Comparison of ENCODE assay signal across 8 cellular contexts in the genomic region with DNA sequence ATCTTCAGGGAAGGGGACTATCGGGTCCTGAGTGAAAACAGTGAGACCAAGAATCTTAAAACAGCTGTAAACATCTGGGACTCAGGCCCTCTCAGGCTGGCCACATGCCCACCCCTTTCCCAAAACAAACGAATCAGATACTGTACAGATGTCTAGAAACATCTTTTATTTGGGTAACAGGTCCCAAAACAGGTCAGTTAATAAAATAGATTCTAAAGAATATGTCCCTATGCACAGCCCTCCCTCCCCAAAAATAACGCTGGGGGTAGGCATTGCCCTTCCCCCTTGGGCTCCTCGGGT. TPM values are rescaled to one million over a fixed set of nuclear protein-coding genes. Genes with fewer than 3 reads are reported as not detected.
A peak's percentile ranks its signal among the peaks of the same experiment; 100 is the strongest.
DNase-seq lines count a peak whose midpoint lies in the region; ATAC-seq and TF ChIP-seq lines count a peak whose summit lies in the region.

No MANE protein-coding gene starts in this region.

- H3K27ac Mint-ChIP-seq in memory B cell = peak overlapping the region; percentile 89

- peaks cover 45% of the 10 kb centered on the region for H3K4me1 Mint-ChIP-seq in memory B cell

- H3K36me3 ChIP-seq in heart left ventricle (peaks cover 0 to 35% (median 23%) of the 10 kb centered on the region in 9 donors), ascending aorta (peaks cover 16 to 23% of the 10 kb centered on the region in 2 donors), upper lobe of left lung (peaks cover 0 to 40% (median 12%) of the 10 kb centered on the region in 4 donors)

- DNase-seq in heart left ventricle = peak in 1 of 5 donors; percentile 65
- no peak for DNase-seq in Right ventricle myocardium inferior (ENCODE audit: missing footprints)
- DNase-seq in ascending aorta (ENCODE audit: low spot score in 2 of 2) = no peak
- no peak for DNase-seq in memory B cell (ENCODE audit: low spot score in 2 of 2)
- no peak for DNase-seq in upper lobe of left lung
- no peak for DNase-seq in hypothalamus (lab: John Stamatoyannopoulos, UW)
- DNase-seq in H4 (ENCODE audit: low spot score) = no peak
- DNase-seq in DMS114 treated with DMSO at 0.1 percent for 48 hours (lab: John Stamatoyannopoulos, UW; ENCODE audit: unreplicated experiment) = no peak

- peak overlapping the region; percentile 51 to 99 (median 93) for H3K27ac ChIP-seq in heart left ventricle
- peak overlapping the region; percentile 91 to 97 for H3K27ac ChIP-seq in ascending aorta
- peak overlapping the region; percentile 91 to 96 (median 93) for H3K27ac ChIP-seq in upper lobe of left lung

- H3K4me1 ChIP-seq in heart left ventricle = peaks cover 10 to 76% (median 56%) of the 10 kb centered on the region in 12 donors
- peaks cover 18 to 38% of the 10 kb centered on the region in 2 donors for H3K4me1 ChIP-seq in ascending aorta
- peaks cover 48 to 80% (median 55%) of the 10 kb centered on the region in 4 donors for H3K4me1 ChIP-seq in upper lobe of left lung

- H3K27me3 Mint-ChIP-seq in memory B cell = no peaks in the 10 kb centered on the region

- H3K4me3 Mint-ChIP-seq in memory B cell = peak overlapping the region; percentile 92

- TF ChIP-seq EP300 in upper lobe of left lung (IDR thresholded peaks at IDR 0.05) = no peak

- H3K4me3 ChIP-seq in heart left ventricle (peak overlapping the region in 10 of 12 donors; percentile 83 to 100 (median 94)), ascending aorta (peak overlapping the region; percentile 87 to 97), upper lobe of left lung (peak overlapping the region in 3 of 4 donors; percentile 83 to 96 (median 94))

- H3K36me3 Mint-ChIP-seq in memory B cell = peaks cover 8% of the 10 kb centered on the region

- H3K9me3 Mint-ChIP-seq in memory B cell = no peaks in the 10 kb centered on the region

- H3K27me3 ChIP-seq in heart left ventricle (no peaks in the 10 kb centered on the region), ascending aorta (no peaks in the 10 kb centered on the region), upper lobe of left lung (no peaks in the 10 kb centered on the region)

- TF ChIP-seq POLR2A in heart left ventricle (IDR thresholded peaks at IDR 0.05) (no peak), upper lobe of left lung (IDR thresholded peaks at IDR 0.05) (no peak)

- no peaks in the 10 kb centered on the region for H3K9me3 ChIP-seq in heart left ventricle
- H3K9me3 ChIP-seq in ascending aorta = no peaks in the 10 kb centered on the region
- no peaks in the 10 kb centered on the region for H3K9me3 ChIP-seq in upper lobe of left lung

- intact Hi-C loops in heart left ventricle (cut with DNase I) (loop anchor here in 3 of 10 donors (1.0 to 10.0 kb wide), 3 partner anchors 13 to 164 kb away; a partner anchor contains a TSS), Right ventricle myocardium inferior (cut with DNase I) (loop anchor here (5.0 kb wide), 1 partner anchor 162 kb away; no protein-coding TSS in a partner anchor), ascending aorta (cut with DNase I) (loop anchor here (1.0 kb wide), 2 partner anchors 13 to 27 kb away; a partner anchor contains a TSS)

- ATAC-seq in heart left ventricle = no peak
- no peak for ATAC-seq in Right ventricle myocardium inferior
- ATAC-seq in memory B cell (ENCODE audit: low read depth) = no peak
- no peak for ATAC-seq in upper lobe of left lung (ENCODE audit: low FRiP score in 2 of 2)

- 12 to 18% (median 16%) methylated on average over 4 of the region's 4 CpGs for WGBS in heart left ventricle, 4 donors
- WGBS in upper lobe of left lung, 2 donors = 12 to 13% methylated on average over 4 of the region's 4 CpGs

- TF ChIP-seq CTCF in heart left ventricle (IDR thresholded peaks at IDR 0.05) (no peak), ascending aorta (IDR thresholded peaks at IDR 0.05) (no peak), upper lobe of left lung (IDR thresholded peaks at IDR 0.05) (no peak)

RNA-seq across cellular contexts. Expression of a gene that starts 0.5 kb away (rescaled TPM):
- 10 to 100 TPM; 11.0 to 27.8 (median 18.8) TPM for total RNA-seq in heart left ventricle
- 10 to 100 TPM; 21.4 to 25.4 TPM for polyA plus RNA-seq in heart left ventricle
- total RNA-seq in Right ventricle myocardium inferior = 19.3 TPM
- 10.1 TPM for total RNA-seq in ascending aorta
- 10 to 100 TPM; 19.4 to 93.2 (median 37.6) TPM for total RNA-seq in upper lobe of left lung
- 6.5 and 7.0 TPM in 2 replicates for total RNA-seq in H4 (2014; rRNA removed; shearing (Covaris generic))

RNA-seq across cellular contexts. Expression of a gene that starts 4.4 kb away (rescaled TPM):
- total RNA-seq in heart left ventricle (10 to 100 TPM; 31.6 to 83.9 (median 48.4) TPM), Right ventricle myocardium inferior (48.9 TPM), ascending aorta (86.3 TPM), upper lobe of left lung (100 to 1,000 TPM in 3 of 6 donors, 10 to 100 TPM in 3; 41.9 to 145 (median 102) TPM)
- polyA plus RNA-seq in heart left ventricle = 100 to 1,000 TPM in 1 of 2 donors, 10 to 100 TPM in 1; 32.5 to 163 TPM
- 93.2 and 96.9 TPM in 2 replicates for total RNA-seq in H4 (2014; rRNA removed; shearing (Covaris generic))

RNA-seq across cellular contexts. Expression of a gene that starts 8.8 kb away (rescaled TPM):
- total RNA-seq in heart left ventricle (1 to 10 TPM; 2.5 to 7.2 (median 4.5) TPM), Right ventricle myocardium inferior (4.9 TPM), ascending aorta (6.3 TPM), upper lobe of left lung (10 to 100 TPM in 3 of 6 donors, 1 to 10 TPM in 3; 4.7 to 17.4 (median 9.4) TPM)
- polyA plus RNA-seq in heart left ventricle = 1 to 10 TPM; 4.8 to 5.7 TPM
- 9.6 and 13.3 TPM in 2 replicates for total RNA-seq in H4 (2014; rRNA removed; shearing (Covaris generic))

RNA-seq across cellular contexts. Expression of a gene that starts 12.4 kb away (rescaled TPM):
- total RNA-seq in heart left ventricle (10 to 100 TPM; 30.5 to 60.7 (median 40.8) TPM), Right ventricle myocardium inferior (51.6 TPM), ascending aorta (80.0 TPM), upper lobe of left lung (100 to 1,000 TPM in 4 of 6 donors, 10 to 100 TPM in 2; 43.3 to 151 (median 103) TPM)
- polyA plus RNA-seq in heart left ventricle = 10 to 100 TPM; 36.7 to 41.5 TPM
- total RNA-seq in H4 (2014; rRNA removed; shearing (Covaris generic)) = 3.5 and 4.3 TPM in 2 replicates

RNA-seq across cellular contexts. Expression of a gene that starts 18.6 kb away (rescaled TPM):
- total RNA-seq in heart left ventricle (100 to 1,000 TPM in 3 of 9 donors, 10 to 100 TPM in 6; 55.0 to 175 (median 79.5) TPM), Right ventricle myocardium inferior (76.8 TPM), ascending aorta (166 TPM), upper lobe of left lung (100 to 1,000 TPM; 123 to 285 (median 157) TPM)
- polyA plus RNA-seq in heart left ventricle = 100 to 1,000 TPM in 1 of 2 donors, 10 to 100 TPM in 1; 87.4 to 222 TPM
- 256 and 283 TPM in 2 replicates for total RNA-seq in H4 (2014; rRNA removed; shearing (Covaris generic))
